22 cellular contexts compared by ENCODE assay signal in genomic region chr1:10065760-10066159, GRCh38. TPM values are rescaled to one million over a fixed set of nuclear protein-coding genes. Genes with fewer than 3 reads are reported as not detected.
DNase-seq lines count a peak whose midpoint lies in the region; ATAC-seq, FAIRE-seq and TF ChIP-seq lines count a peak whose summit lies in the region.
"Had no signal": no experiment of that assay in that cellular context is flagged by ENCODE, and none has a peak within 500 bp of the region (broad histone marks: within the 10 kb centered on the region; RNA-seq: fewer than 3 reads in every experiment).

No MANE protein-coding gene starts in this region.

- no peaks in the 10 kb centered on the region for H3K27me3 ChIP-seq in heart right ventricle
- no peaks in the 10 kb centered on the region for H3K27me3 ChIP-seq in right cardiac atrium (ENCODE audit: control insufficient read depth, insufficient read depth)
- no peaks in the 10 kb centered on the region for H3K27me3 ChIP-seq in K562 (ENCODE audit: control insufficient read depth in 2 of 2, insufficient read depth in 2 of 2, low read length in 2 of 2)
- no peaks in the 10 kb centered on the region for H3K27me3 ChIP-seq in tibial nerve

- H3K4me1 ChIP-seq in heart right ventricle (peaks cover 20 to 62% (median 46%) of the 10 kb centered on the region in 9 donors), right cardiac atrium (ENCODE audit: control insufficient read depth, insufficient read depth, low read length) (peaks cover 9% of the 10 kb centered on the region), K562 (replicated peaks in 1 of 2; ENCODE audit: control insufficient read depth in 2 of 2, insufficient read depth in 2 of 2, low read length in 2 of 2) (peaks cover 17 to 23% of the 10 kb centered on the region in 2 experiments), tibial nerve (peaks cover 0 to 50% (median 23%) of the 10 kb centered on the region in 4 donors)

- peaks cover 33% of the 10 kb centered on the region for H3K4me1 Mint-ChIP-seq in neural crest cell

- POLR2A ChIA-PET in K562 (lab: Yijun Ruan, JAX): interaction anchor here (0.6 kb wide), 1 partner anchor 23 kb away, joined by 4 read pairs; no protein-coding TSS in a partner anchor

- FAIRE-seq in K562 (lab: Jason Lieb, UNC): no peak
- FAIRE-seq: endothelial cell of umbilical vein, frontal cortex, G401.6 had no signal

- H3K36me3 ChIP-seq in heart right ventricle: no peaks in the 10 kb centered on the region
- peaks cover 15% of the 10 kb centered on the region; the same call in 2 of the 3 replicates for H3K36me3 ChIP-seq in K562 (ENCODE audit: control insufficient read depth, insufficient read depth, low read length)
- no peaks in the 10 kb centered on the region for H3K36me3 ChIP-seq in tibial nerve

- no peaks in the 10 kb centered on the region for H3K9me3 ChIP-seq in heart right ventricle
- no peaks in the 10 kb centered on the region for H3K9me3 ChIP-seq in right cardiac atrium (ENCODE audit: control insufficient read depth, low read length)
- no peaks in the 10 kb centered on the region for H3K9me3 ChIP-seq in K562 (replicated peaks; ENCODE audit: control insufficient read depth, insufficient read depth, low read depth, low read length)
- H3K9me3 ChIP-seq in tibial nerve: no peaks in the 10 kb centered on the region

- TF ChIP-seq RAD21 in K562 (CRISPR knock-in tag; conservative IDR thresholded peaks at IDR 0.05 in 1 of 2, IDR thresholded peaks at IDR 0.05 in 1 of 2): no peak

- no peaks in the 10 kb centered on the region for H3K36me3 Mint-ChIP-seq in neural crest cell (ENCODE audit: low read depth)

- no peak for TF ChIP-seq POLR2A in K562 (conservative IDR thresholded peaks at IDR 0.05)
- TF ChIP-seq POLR2A in tibial nerve (IDR thresholded peaks at IDR 0.05): no peak

- peak overlapping the region; percentile 59; the same call in 1 of the 2 replicates for H3K4me2 ChIP-seq in K562 (ENCODE audit: insufficient read depth, low read length)
- H3K4me2 ChIP-seq: PC-9 had no signal

- H3K27ac ChIP-seq in heart right ventricle (peak overlapping the region in 9 of 10 donors; percentile 5 to 95 (median 85)), right cardiac atrium (ENCODE audit: low read length) (no peak overlapping the region), K562 (ENCODE audit: extremely low read depth, low read depth, low read length) (peak overlapping the region; percentile 69; the same call in 2 of the 3 replicates), tibial nerve (peak overlapping the region; percentile 70 to 93 (median 82))
- H3K27ac ChIP-seq: PC-9 had no signal

- peak overlapping the region; percentile 74 for H3K27ac Mint-ChIP-seq in neural crest cell (ENCODE audit: unreplicated experiment)
- H3K27ac Mint-ChIP-seq: activated naive CD4-positive, alpha-beta T cell treated with anti-CD3 and anti-CD28 coated beads, Interleukin-2, amount 50 U/mL, for 24 hours had no signal

- no peak overlapping the region for H2AFZ ChIP-seq in K562 (ENCODE audit: low read depth, low read length)
- H2AFZ ChIP-seq: PC-9 had no signal

- WGBS in heart right ventricle, 2 donors: 71 to 72% methylated on average over 3 of the region's 3 CpGs
- WGBS in right cardiac atrium: 69% methylated on average over 3 of the region's 3 CpGs
- WGBS in K562 (ENCODE audit: insufficient coverage, low coverage, missing lambda C conversion rate): 51% methylated on average over 2 of the region's 3 CpGs
- 42 to 54% methylated on average over 3 of the region's 3 CpGs for WGBS in tibial nerve, 2 donors

- no peak overlapping the region for H3K4me3 Mint-ChIP-seq in neural crest cell
- H3K4me3 Mint-ChIP-seq: activated naive CD4-positive, alpha-beta T cell treated with anti-CD3 and anti-CD28 coated beads, Interleukin-2, amount 50 U/mL, for 24 hours; activated T-cell treated with anti-CD3 and anti-CD28 coated beads, Interleukin-2, amount 50 U/mL, for 72 hours had no signal

- H3K9me3 Mint-ChIP-seq in neural crest cell: no peaks in the 10 kb centered on the region
- H3K9me3 Mint-ChIP-seq: activated naive CD4-positive, alpha-beta T cell treated with anti-CD3 and anti-CD28 coated beads, Interleukin-2, amount 50 U/mL, for 24 hours; activated T-cell treated with anti-CD3 and anti-CD28 coated beads, Interleukin-2, amount 50 U/mL, for 72 hours; CD14-positive monocyte had no signal

- H3K27me3 Mint-ChIP-seq in neural crest cell (ENCODE audit: low read depth): no peaks in the 10 kb centered on the region
- H3K27me3 Mint-ChIP-seq: activated naive CD4-positive, alpha-beta T cell treated with anti-CD3 and anti-CD28 coated beads, Interleukin-2, amount 50 U/mL, for 24 hours had no signal

- DNase-seq in heart right ventricle: no peak
- no peak for DNase-seq in right cardiac atrium
- no peak for DNase-seq in K562 (ENCODE audit: extremely low read depth in 1 of 4, low spot score in 3 of 4)
- DNase-seq in neural crest cell (ENCODE audit: low read depth, low spot score): no peak
- no peak for DNase-seq in tibial nerve (ENCODE audit: low spot score in 2 of 2)
- DNase-seq in activated CD4-positive, alpha-beta T cell treated with anti-CD3 and anti-CD28 coated beads for 48 hours: no peak
- DNase-seq in NCI-H2227 (lab: John Stamatoyannopoulos, UW; ENCODE audit: unreplicated experiment): no peak
- DNase-seq in NCI-H526 (lab: John Stamatoyannopoulos, UW): no peak
- DNase-seq: activated CD8-positive, alpha-beta memory T cell treated with anti-CD3 and anti-CD28 coated beads for 24 hours; activated T-cell treated with anti-CD3 and anti-CD28 coated beads, Interleukin-2, amount 50 U/mL, for 72 hours; NCI-H1417 treated with DMSO at 0.1 percent for 48 hours; NCI-H2171; NCI-H82; PC-9; stimulated activated CD4-positive, alpha-beta T cell treated with anti-CD3 and anti-CD28 coated beads, Interleukin-1b, Interleukin-23, amount 100 ng/mL, for 48 hours; stimulated activated naive CD8-positive, alpha-beta T cell treated with anti-CD3 and anti-CD28 coated beads, Interleukin-15, Interleukin-2, amounts not matched to agents 100 U/mL and 50 U/mL, for 24 hours; T-helper 9 cell had no signal

- ATAC-seq in heart right ventricle (no peak), right cardiac atrium (no peak), K562 (0 out of 3 replicates have a peak, but pooled peaks have one; percentile 16)
- ATAC-seq: activated T-cell treated with anti-CD3 and anti-CD28 coated beads, Interleukin-2, amount 50 U/mL, for 72 hours; stimulated activated naive CD8-positive, alpha-beta T cell treated with anti-CD3 and anti-CD28 coated beads, Interleukin-15, Interleukin-2, amounts not matched to agents 100 U/mL and 50 U/mL, for 24 hours had no signal

- no TSS peak for BruUV-seq in K562 (replicated peaks; lab: Mats Ljungman, UMichigan)

- in situ Hi-C loops in K562 (cut with MboI): no loop called here

- CTCF ChIA-PET in K562 (lab: Yijun Ruan, JAX; ENCODE audit: low intra/inter-chr PET ratio): no interaction called here

- peaks cover 6% of the 10 kb centered on the region; the same call in 1 of the 2 replicates for H4K20me1 ChIP-seq in K562 (replicated peaks; ENCODE audit: control insufficient read depth, insufficient read depth, low read length)

- TF ChIP-seq EP300 in K562 (IDR thresholded peaks at IDR 0.05; ENCODE audit: low read length) (no peak), tibial nerve (IDR thresholded peaks at IDR 0.05) (no peak)

- intact Hi-C loops in heart right ventricle (cut with DNase I) (loop anchor here in 2 of 10 donors (5.0 to 10.0 kb wide), 2 partner anchors 42 to 629 kb away; no protein-coding TSS in a partner anchor), right cardiac atrium (cut with DNase I) (no loop called here), K562 (cut with micrococcal nuclease) (no loop called here)

- TF ChIP-seq CTCF in heart right ventricle (IDR thresholded peaks at IDR 0.05) (no peak), K562 (IDR thresholded peaks at IDR 0.05 in 2 of 3, conservative IDR thresholded peaks at IDR 0.05 in 1 of 3; ENCODE audit: insufficient read depth in 2 of 3, low read depth in 1 of 3, low read length in 3 of 3) (no peak), neural crest cell (conservative IDR thresholded peaks at IDR 0.05) (no peak), tibial nerve (IDR thresholded peaks at IDR 0.05) (no peak)

- H3K9me1 ChIP-seq in K562 (ENCODE audit: control insufficient read depth, insufficient read depth, low read length): no peaks in the 10 kb centered on the region

- H3K79me2 ChIP-seq in K562 (ENCODE audit: control insufficient read depth, insufficient read depth, low read length): peaks cover 75% of the 10 kb centered on the region

- H3K9ac ChIP-seq in K562 (ENCODE audit: insufficient read depth in 1 of 2, low read depth in 2 of 2, low read length in 2 of 2): peak overlapping the region in 1 of 2 experiments; percentile 32; a peak in 1 of 4 replicates

- H3K4me3 ChIP-seq in heart right ventricle (no peak overlapping the region), right cardiac atrium (ENCODE audit: low read length) (no peak overlapping the region), K562 (no peak overlapping the region), tibial nerve (no peak overlapping the region)
- H3K4me3 ChIP-seq: PC-9 had no signal

TF ChIP-seq in K562, 482 proteins besides CTCF, POLR2A, EP300 and RAD21 (continues in another document):
- no peak for TF ChIP-seq GABPB2 (CRISPR knock-in tag; conservative IDR thresholded peaks at IDR 0.05)

RNA-seq across cellular contexts. Expression of gene UBE4B, which starts 33.0 kb away (rescaled TPM):
- total RNA-seq in heart right ventricle (10 to 100 TPM; 59.0 to 87.3 (median 69.2) TPM), right cardiac atrium (10 to 100 TPM; 53.8 to 90.5 (median 65.3) TPM), K562 (2014; rRNA removed) (43.2 and 50.7 TPM in 2 replicates), K562 (2014; rRNA removed; fragmentation: Illumina TruSeq; extraction: Trizol) (39.0 and 40.3 TPM in 2 replicates), K562 (2015; rRNA removed; fragmentation: Illumina TruSeq; extraction: Trizol) (40.1 TPM in 2 replicates), K562 (2021) (63.7 and 67.4 TPM in 2 replicates), neural crest cell (72.8 and 74.4 TPM in 2 replicates), tibial nerve (10 to 100 TPM; 31.2 to 48.6 (median 44.0) TPM)
- polyA plus RNA-seq in heart right ventricle (10 to 100 TPM; 18.3 to 23.4 TPM), right cardiac atrium (24.1 TPM), K562 (2011; rRNA removed) (20.5 and 24.1 TPM in 2 replicates), K562 (2014; fragmentation: Illumina TruSeq; extraction: Trizol) (64.4 and 73.7 TPM in 2 replicates), K562 (2014; fragmentation: Nextera tagmentation; extraction: Ambion mirVana) (10 to 100 TPM; 11.7 to 24.9 TPM), K562 (2014; rRNA removed) (34.9 and 35.3 TPM in 2 replicates)
- total RNA-seq in K562 (2011; cell fraction: chromatin; rRNA removed; ENCODE audit: low replicate concordance): 95.3 and 131 TPM in 2 replicates
- total RNA-seq in K562 (2011; cell fraction: nucleolus; rRNA removed): 54.5 and 60.3 TPM in 2 replicates
- total RNA-seq in K562 (2011; cell fraction: nucleoplasm; rRNA removed): 70.8 and 82.3 TPM in 2 replicates
- polyA plus RNA-seq in K562 (2011; cell fraction: cytosol; rRNA removed): 17.9 and 26.3 TPM in 2 replicates
- 35.1 and 44.0 TPM in 2 replicates for polyA plus RNA-seq in K562 (2011; cell fraction: nucleus; rRNA removed)
- 41.7 and 52.1 TPM in 2 replicates for polyA plus RNA-seq in K562 (2012)
- 41.4 and 45.8 TPM in 2 replicates for polyA minus RNA-seq in K562 (2011; rRNA and poly(A)+ RNA removed)
- polyA minus RNA-seq in K562 (2011; cell fraction: cytosol; rRNA and poly(A)+ RNA removed): 36.5 and 43.1 TPM in 2 replicates
- 25.7 and 38.8 TPM in 2 replicates for polyA minus RNA-seq in K562 (2011; cell fraction: nucleus; rRNA and poly(A)+ RNA removed)
